ENCODE assay signal across 17 cellular contexts in the genomic region with DNA sequence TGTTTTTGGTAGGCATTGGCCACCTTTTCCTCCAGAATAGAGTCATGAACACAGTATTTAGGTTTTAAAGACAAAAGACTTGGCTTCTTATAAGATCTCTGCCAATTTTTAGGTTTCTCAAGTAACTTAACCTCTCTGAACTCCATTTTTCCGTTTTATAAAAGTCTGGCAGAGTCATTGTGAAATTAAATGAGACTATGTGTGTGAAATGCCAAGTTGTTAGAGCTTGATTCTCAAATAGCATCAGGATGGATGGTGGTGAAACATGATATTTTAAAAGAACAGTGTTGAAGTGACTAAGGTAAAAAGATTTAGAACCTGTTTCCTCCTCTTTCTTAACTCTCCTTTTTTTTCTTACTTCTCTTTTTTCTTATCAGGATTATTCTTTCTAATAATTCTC.
"Had no signal": no experiment of that assay in that cellular context is flagged by ENCODE, and none has a peak within 500 bp of the region (broad histone marks: within the 10 kb centered on the region; RNA-seq: fewer than 3 reads in every experiment).

No MANE protein-coding gene starts in this region.

- H3K4me1 Mint-ChIP-seq: natural killer cell; stimulated activated memory B cell treated with anti-CD40 and anti-IgM and Interleukin-4, amounts not matched to agents 10 μg/mL and 1 μg/mL and 100 μg/mL, for 72 hours had no signal

- H3K4me3 ChIP-seq: body of pancreas, hepatocyte, lower lobe of right lung, pancreas, right lobe of liver had no signal

- H3K27ac Mint-ChIP-seq: activated naive CD8-positive, alpha-beta T cell; activated T-helper 1 cell treated with anti-CD3 and anti-CD28 coated beads, Interleukin-12 subunit alpha, Interleukin-12 subunit beta, Interleukin-2, Interleukin-4 antibody, amounts not matched to agents 30 ng/mL and 10 ng/mL and 1 ng/mL, durations not matched to agents 14 hours and 24 hours and 36 hours; natural killer cell; stimulated activated memory B cell treated with anti-CD40 and anti-IgM and Interleukin-4, amounts not matched to agents 10 μg/mL and 1 μg/mL and 100 μg/mL, for 72 hours had no signal

- H3K36me3 Mint-ChIP-seq: activated naive CD8-positive, alpha-beta T cell; natural killer cell; stimulated activated memory B cell treated with anti-CD40 and anti-IgM and Interleukin-4, amounts not matched to agents 10 μg/mL and 1 μg/mL and 100 μg/mL, for 72 hours had no signal

- H3K9me3 Mint-ChIP-seq: activated T-helper 1 cell treated with anti-CD3 and anti-CD28 coated beads, Interleukin-12 subunit alpha, Interleukin-12 subunit beta, Interleukin-2, Interleukin-4 antibody, amounts not matched to agents 30 ng/mL and 10 ng/mL and 1 ng/mL, durations not matched to agents 14 hours and 24 hours and 36 hours had no signal

- ATAC-seq: body of pancreas; left cardiac atrium; lower lobe of right lung; natural killer cell; pancreas; right lobe of liver; stimulated activated memory B cell treated with anti-CD40 and anti-IgM and Interleukin-4, amounts not matched to agents 10 μg/mL and 1 μg/mL and 100 μg/mL, for 72 hours had no signal

- DNase-seq: activated CD4-positive, alpha-beta T cell treated with anti-CD3 and anti-CD28 coated beads, Interleukin-2, amount 50 U/mL, for 48 hours; activated gamma-delta T cell treated with Interleukin-2 at 50 U/mL for 16 hours; activated T-cell treated with anti-CD3 and anti-CD28 coated beads for 4 hours; amygdala; body of pancreas; left cardiac atrium; lower lobe of right lung; natural killer cell; pancreas; right lobe of liver; stimulated activated CD4-positive, alpha-beta T cell treated with anti-CD3 and anti-CD28 coated beads, Interleukin-4, amount 100 ng/mL, for 4 hours; SW 1271; T-helper 2 cell had no signal

- H3K27me3 Mint-ChIP-seq: activated naive CD8-positive, alpha-beta T cell; stimulated activated memory B cell treated with anti-CD40 and anti-IgM and Interleukin-4, amounts not matched to agents 10 μg/mL and 1 μg/mL and 100 μg/mL, for 72 hours had no signal

- H3K4me3 Mint-ChIP-seq: activated naive CD8-positive, alpha-beta T cell; activated T-helper 1 cell treated with anti-CD3 and anti-CD28 coated beads, Interleukin-12 subunit alpha, Interleukin-12 subunit beta, Interleukin-2, Interleukin-4 antibody, amounts not matched to agents 30 ng/mL and 10 ng/mL and 1 ng/mL, durations not matched to agents 14 hours and 24 hours and 36 hours; natural killer cell; stimulated activated memory B cell treated with anti-CD40 and anti-IgM and Interleukin-4, amounts not matched to agents 10 μg/mL and 1 μg/mL and 100 μg/mL, for 72 hours had no signal
